Comparison of ENCODE assay signal across 16 cellular contexts in the genomic region with DNA sequence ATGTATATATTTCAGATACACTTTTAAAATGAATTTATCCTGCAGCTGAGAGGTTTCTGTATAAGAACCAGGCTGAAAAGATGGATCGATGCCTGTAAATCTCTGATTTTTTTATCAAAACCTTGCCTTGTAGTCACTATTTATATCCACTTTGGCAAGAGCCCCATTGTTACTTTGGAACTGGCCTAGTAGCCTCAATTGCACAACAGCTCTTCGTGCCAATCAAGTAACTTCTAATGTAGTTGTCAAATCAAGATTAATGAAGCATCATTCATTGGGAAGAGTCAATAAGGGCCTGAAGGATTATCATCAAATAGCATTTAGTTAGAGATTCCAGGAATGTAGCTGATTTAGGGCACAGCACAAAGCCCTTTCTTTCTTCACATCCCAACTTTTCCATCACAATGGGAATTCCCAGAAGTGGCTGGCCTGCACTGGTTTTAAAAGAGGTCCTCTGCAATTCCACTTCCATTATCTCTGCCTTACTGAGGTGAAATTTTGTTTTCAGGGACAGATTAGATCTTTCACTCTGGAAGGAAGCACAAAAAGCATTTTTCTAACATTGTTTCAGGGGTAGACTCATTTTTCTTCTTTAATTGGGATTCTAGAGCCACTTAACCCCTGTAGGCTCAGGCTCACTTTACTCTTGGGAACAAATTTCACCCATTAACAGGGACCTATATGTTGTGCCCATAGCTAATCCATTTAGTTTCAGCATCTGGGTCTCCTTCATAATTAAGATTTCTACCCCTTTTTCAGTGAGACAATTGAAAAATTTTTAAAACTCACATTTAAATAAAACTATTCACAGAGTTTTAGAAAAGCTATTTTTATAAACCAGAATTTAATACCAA.
"Had no signal": no experiment of that assay in that cellular context is flagged by ENCODE, and none has a peak within 500 bp of the region (broad histone marks: within the 10 kb centered on the region; RNA-seq: fewer than 3 reads in every experiment).

No MANE protein-coding gene starts in this region.

- ATAC-seq: activated T-helper 17 cell treated with anti-CD3 and anti-CD28 coated beads, Interleukin-2, amount 50 U/mL, for 72 hours; lower lobe of right lung; stimulated activated naive CD8-positive, alpha-beta T cell treated with anti-CD3 and anti-CD28 coated beads, Interleukin-15, amount 100 ng/mL, for 72 hours had no signal

- H3K9me3 ChIP-seq: lower lobe of right lung, neutrophil, testis had no signal

- H3K4me1 ChIP-seq: lower lobe of right lung, testis had no signal

- H3K27me3 ChIP-seq: neutrophil, testis had no signal

- DNase-seq: activated B cell treated with CpG ODN at 0.5 μM for 24 hours; activated CD4-positive, alpha-beta T cell treated with anti-CD3 and anti-CD28 coated beads, Interleukin-2, amount 50 U/mL, for 1 hour; activated naive CD4-positive, alpha-beta T cell treated with anti-CD3 and anti-CD28 coated beads for 36 hours; activated T-cell treated with anti-CD3 and anti-CD28 coated beads for 4 hours; central memory CD4-positive, alpha-beta T cell; effector memory CD4-positive, alpha-beta T cell; hypothalamus; lower lobe of right lung; midbrain; stimulated activated CD4-positive, alpha-beta T cell treated with anti-CD3 and anti-CD28 coated beads, Interleukin-15, amount 100 ng/mL, for 24 hours; stimulated activated CD4-positive, alpha-beta T cell treated with anti-CD3 and anti-CD28 coated beads, Interleukin-4, amount 100 ng/mL, for 24 hours; stimulated activated naive CD8-positive, alpha-beta T cell treated with anti-CD3 and anti-CD28 coated beads, Interleukin-15, amount 100 ng/mL, for 72 hours; testis had no signal

- H3K36me3 ChIP-seq: lower lobe of right lung, neutrophil had no signal

- H3K4me3 ChIP-seq: coronary artery, lower lobe of right lung, testis had no signal

- H3K27ac ChIP-seq: coronary artery, lower lobe of right lung, neutrophil, testis had no signal
